Comparison of ENCODE assay signal across 8 cellular contexts in genomic region chr5:59188415-59189225, GRCh38.
DNase-seq lines count a peak whose midpoint lies in the region; ATAC-seq and TF ChIP-seq lines count a peak whose summit lies in the region.

No MANE protein-coding gene starts in this region.

- POLR2A ChIA-PET in Caco-2 (lab: Charles Lee) (no interaction called here), SK-N-SH (lab: Yijun Ruan, JAX) (interaction anchor here (0.6 to 1.7 kb wide), 3 partner anchors 179 to 192 kb away, joined by 3 to 7 read pairs (median 5); no protein-coding TSS in a partner anchor)

- DNase-seq in Caco-2 (peak; percentile 72 to 77), LoVo (ENCODE audit: low spot score) (peak; percentile 86), SK-N-SH (peak; percentile 52), glomerular visceral epithelial cell (ENCODE audit: extremely low spot score) (peak; percentile 77), ovary (peak; percentile 59 to 71 (median 70)), tibial nerve (ENCODE audit: low spot score in 2 of 2) (peak; percentile 50)
- DNase-seq in activated naive CD4-positive, alpha-beta T cell treated with anti-CD3 and anti-CD28 coated beads, Interleukin-2, amount 50 U/mL, for 16 hours: peak; percentile 52

- H3K9me3 ChIP-seq in Caco-2 (no peaks in the 10 kb centered on the region), SK-N-SH (no peaks in the 10 kb centered on the region), ovary (no peaks in the 10 kb centered on the region), tibial nerve (no peaks in the 10 kb centered on the region)

- H3K9me2 ChIP-seq in SK-N-SH: no peaks in the 10 kb centered on the region

- H3F3A ChIP-seq in SK-N-SH (replicated peaks; ENCODE audit: insufficient read depth): peaks cover 2% of the 10 kb centered on the region

- H3K27ac Mint-ChIP-seq in Caco-2 (ENCODE audit: unreplicated experiment): no peak overlapping the region

- no peaks in the 10 kb centered on the region for H3K36me3 Mint-ChIP-seq in Caco-2 (ENCODE audit: insufficient read depth, unreplicated experiment)

- peak overlapping the region; percentile 68 for H3K4me2 ChIP-seq in SK-N-SH

- intact Hi-C loops in Caco-2 (cut with micrococcal nuclease; ENCODE audit: unreplicated experiment): loop anchor here (1.0 to 10.0 kb wide), 7 partner anchors 28 to 606 kb away; no protein-coding TSS in a partner anchor
- intact Hi-C loops in ovary (cut with DNase I): loop anchor here (5.0 to 10.0 kb wide), 5 partner anchors 184 to 486 kb away; no protein-coding TSS in a partner anchor

- TF ChIP-seq EP300 in SK-N-SH (IDR thresholded peaks at IDR 0.05; ENCODE audit: borderline replicate concordance in 1 of 2, low read depth in 1 of 2, low read length in 1 of 2) (no peak), ovary (IDR thresholded peaks at IDR 0.05) (no peak), tibial nerve (IDR thresholded peaks at IDR 0.05) (no peak)

- H3K4me1 Mint-ChIP-seq in Caco-2 (ENCODE audit: low read depth, unreplicated experiment): peaks cover 19% of the 10 kb centered on the region

- H2AFZ ChIP-seq in SK-N-SH (ENCODE audit: low read depth): peak overlapping the region; percentile 61

- CTCF ChIA-PET in Caco-2 (lab: Charles Lee) (interaction anchor here (0.6 to 2.9 kb wide), 16 partner anchors 27 to 302 kb away, joined by 3 to 27 read pairs (median 4); no protein-coding TSS in a partner anchor), SK-N-SH (lab: Yijun Ruan, JAX) (interaction anchor here (0.5 to 10.0 kb wide), 81 partner anchors 8 to 1349 kb away, joined by 3 to 137 read pairs (median 4); no protein-coding TSS in a partner anchor)

- peak; percentile 97 for TF ChIP-seq RAD21 in SK-N-SH (IDR thresholded peaks at IDR 0.05; ENCODE audit: low read length)

- H3K4me1 ChIP-seq in Caco-2 (peaks cover 6% of the 10 kb centered on the region; the same call in 1 of the 2 replicates), SK-N-SH (ENCODE audit: control insufficient read depth in 1 of 2, insufficient read depth in 2 of 2, low read depth in 1 of 2, low read length in 1 of 2) (peaks cover 0 to 4% of the 10 kb centered on the region in 2 experiments; a peak in 2 of 4 replicates), ovary (ENCODE audit: insufficient read depth) (no peaks in the 10 kb centered on the region), tibial nerve (peaks cover 0 to 21% (median 2%) of the 10 kb centered on the region in 4 donors)

- no peaks in the 10 kb centered on the region for H3K27me3 Mint-ChIP-seq in Caco-2 (ENCODE audit: insufficient read depth, unreplicated experiment)

- peak; percentile 60 to 73 for TF ChIP-seq CTCF in Caco-2 (IDR thresholded peaks at IDR 0.05; ENCODE audit: insufficient read depth in 1 of 2, low read depth in 1 of 2, low read length in 1 of 2, severe bottlenecking in 1 of 2, unreplicated experiment in 1 of 2)
- TF ChIP-seq CTCF in SK-N-SH (IDR thresholded peaks at IDR 0.05): peak; percentile 81
- peak; percentile 66 to 77 (median 77) for TF ChIP-seq CTCF in ovary (IDR thresholded peaks at IDR 0.05)
- peak; percentile 67 to 88 (median 77) for TF ChIP-seq CTCF in tibial nerve (IDR thresholded peaks at IDR 0.05)

- BruUV-seq in Caco-2 (replicated peaks; lab: Mats Ljungman, UMichigan): no TSS peak

- H3K27me3 ChIP-seq in Caco-2 (replicated peaks; ENCODE audit: control insufficient read depth, insufficient read depth, low read length) (no peaks in the 10 kb centered on the region), SK-N-SH (ENCODE audit: insufficient read depth) (no peaks in the 10 kb centered on the region), ovary (no peaks in the 10 kb centered on the region), tibial nerve (no peaks in the 10 kb centered on the region)

- H3K4me3 ChIP-seq in Caco-2 (ENCODE audit: low read depth, low read length) (no peak overlapping the region; the same call in 1 of the 2 replicates), SK-N-SH (ENCODE audit: low read depth in 2 of 2, low read length in 1 of 2) (peak overlapping the region in 1 of 2 experiments; percentile 29; a peak in 3 of 4 replicates), ovary (no peak overlapping the region), tibial nerve (peak overlapping the region in 1 of 4 donors; percentile 35)

- no peaks in the 10 kb centered on the region for H3K9me3 Mint-ChIP-seq in Caco-2 (ENCODE audit: unreplicated experiment)

- WGBS in SK-N-SH (ENCODE audit: low lambda C conversion rate): 13% methylated on average over 16 of the region's 16 CpGs
- WGBS in ovary, 3 donors: 11 to 12% (median 12%) methylated on average over 16 of the region's 16 CpGs
- WGBS in tibial nerve, 2 donors: 12 to 13% methylated on average over 16 of the region's 16 CpGs

- H3K9ac ChIP-seq in SK-N-SH: peak overlapping the region; percentile 5; the same call in 1 of the 2 replicates

- peak; percentile 81 for ATAC-seq in GM21528 (IDR thresholded peaks at IDR 0.05; ENCODE audit: low FRiP score, unreplicated experiment)

- H3K27ac ChIP-seq in SK-N-SH (ENCODE audit: low read depth in 2 of 2, low read length in 1 of 2) (peak overlapping the region in 1 of 2 experiments; percentile 50; a peak in 1 of 4 replicates), ovary (no peak overlapping the region), tibial nerve (peak overlapping the region in 1 of 4 donors; percentile 59)

- H3K36me3 ChIP-seq in Caco-2 (ENCODE audit: control insufficient read depth, insufficient read depth, low read length): no peaks in the 10 kb centered on the region
- no peaks in the 10 kb centered on the region for H3K36me3 ChIP-seq in SK-N-SH (replicated peaks in 1 of 2; ENCODE audit: control insufficient read depth in 1 of 2, insufficient read depth in 2 of 2, low read length in 1 of 2)
- H3K36me3 ChIP-seq in ovary: no peaks in the 10 kb centered on the region
- no peaks in the 10 kb centered on the region for H3K36me3 ChIP-seq in tibial nerve

- TF ChIP-seq POLR2A in ovary (IDR thresholded peaks at IDR 0.05): no peak
- no peak for TF ChIP-seq POLR2A in tibial nerve (IDR thresholded peaks at IDR 0.05)

- H3K4me3 Mint-ChIP-seq in Caco-2 (ENCODE audit: unreplicated experiment): peak overlapping the region; percentile 56

- H3K79me2 ChIP-seq in SK-N-SH (ENCODE audit: insufficient read depth): no peaks in the 10 kb centered on the region

- no peaks in the 10 kb centered on the region for H4K20me1 ChIP-seq in SK-N-SH (ENCODE audit: insufficient read depth)

TF ChIP-seq in SK-N-SH, 30 proteins besides CTCF, POLR2A, EP300 and RAD21:
- TF ChIP-seq FOXM1 (IDR thresholded peaks at IDR 0.05; ENCODE audit: low read depth) (no peak), NFIC (IDR thresholded peaks at IDR 0.05; ENCODE audit: borderline replicate concordance) (no peak), NRF1 (IDR thresholded peaks at IDR 0.05; ENCODE audit: low read depth, low read length) (0 out of 2 replicates have a peak, but pooled peaks have one; percentile 8), RCOR1 (IDR thresholded peaks at IDR 0.05; ENCODE audit: low read length) (0 out of 2 replicates have a peak, but pooled peaks have one; percentile 23), JUND (IDR thresholded peaks at IDR 0.05) (no peak), MAX (IDR thresholded peaks at IDR 0.05; ENCODE audit: low read depth) (no peak), USF2 (IDR thresholded peaks at IDR 0.05; ENCODE audit: borderline replicate concordance, low read depth, low read length) (no peak), GATA2 (CRISPR knock-in tag; IDR thresholded peaks at IDR 0.05) (no peak), FOSL2 (IDR thresholded peaks at IDR 0.05; ENCODE audit: borderline replicate concordance, low read depth) (no peak), TEAD4 (IDR thresholded peaks at IDR 0.05; ENCODE audit: borderline replicate concordance, insufficient read depth) (no peak), GABPA (IDR thresholded peaks at IDR 0.05; ENCODE audit: low read depth) (no peak), CHD2 (IDR thresholded peaks at IDR 0.05; ENCODE audit: low read length, partially characterized antibody) (no peak), YY1 (IDR thresholded peaks at IDR 0.05; ENCODE audit: low read depth) (no peak), ZBTB33 (IDR thresholded peaks at IDR 0.05; ENCODE audit: borderline replicate concordance, low read depth) (no peak), SMC3 (IDR thresholded peaks at IDR 0.05; ENCODE audit: low read depth, low read length) (peak; percentile 88), RXRA (IDR thresholded peaks at IDR 0.05; ENCODE audit: borderline replicate concordance, low read depth) (no peak)
